9 cellular contexts compared by ENCODE assay signal in the genomic region with DNA sequence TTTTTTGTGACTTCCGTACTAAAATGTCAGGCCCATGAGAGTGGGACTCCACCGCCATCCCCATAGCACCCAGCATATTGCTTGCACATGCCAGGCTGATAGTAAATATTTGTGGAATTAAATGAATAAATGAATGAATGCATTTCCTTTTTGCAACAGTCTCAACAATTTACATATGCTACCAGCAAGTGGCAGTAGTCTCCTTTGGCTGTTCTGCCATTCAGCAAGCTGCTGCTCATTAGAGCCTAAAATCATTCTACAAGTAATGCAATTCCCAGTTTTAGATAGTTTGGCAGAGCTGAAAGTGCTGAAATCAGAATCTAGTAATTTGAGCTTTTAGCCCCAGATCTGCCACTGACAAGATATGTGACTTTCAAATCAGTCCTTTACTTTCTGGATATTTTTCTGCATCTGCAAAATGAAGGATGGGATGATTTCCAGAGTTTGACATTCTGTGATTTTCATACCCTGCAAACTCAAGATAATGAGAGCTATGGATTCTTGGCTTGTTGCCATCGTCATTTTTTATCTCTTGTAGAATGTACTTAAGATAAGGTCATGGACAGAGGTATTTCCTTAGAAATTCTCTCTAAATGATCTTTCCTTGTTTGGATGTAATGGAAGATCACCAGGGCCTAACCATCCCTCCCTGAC. TPM values are rescaled to one million over a fixed set of nuclear protein-coding genes. Genes with fewer than 3 reads are reported as not detected.
A peak's percentile ranks its signal among the peaks of the same experiment; 100 is the strongest.
DNase-seq lines count a peak whose midpoint lies in the region; ATAC-seq and TF ChIP-seq lines count a peak whose summit lies in the region.
"Had no signal": no experiment of that assay in that cellular context is flagged by ENCODE, and none has a peak within 500 bp of the region (broad histone marks: within the 10 kb centered on the region; RNA-seq: fewer than 3 reads in every experiment).

No MANE protein-coding gene starts in this region.

- no peak overlapping the region for H3K4me3 ChIP-seq in CD4-positive, CD25-positive, alpha-beta regulatory T cell (ENCODE audit: low read depth, low read length)
- no peak overlapping the region for H3K4me3 ChIP-seq in GM12875 (ENCODE audit: low read depth, low read length)
- H3K4me3 ChIP-seq: SK-N-MC had no signal

- no peak overlapping the region for H3K4me3 Mint-ChIP-seq in CD4-positive, CD25-positive, alpha-beta regulatory T cell
- no peak overlapping the region for H3K4me3 Mint-ChIP-seq in chondrocyte (ENCODE audit: unreplicated experiment)
- peak overlapping the region; percentile 20 for H3K4me3 Mint-ChIP-seq in mesothelial cell of epicardium

- ATAC-seq in CD4-positive, CD25-positive, alpha-beta regulatory T cell (ENCODE audit: low read depth in 2 of 2): no peak
- ATAC-seq in GM18870 (IDR thresholded peaks at IDR 0.05; ENCODE audit: unreplicated experiment) (no peak), GM21423 (IDR thresholded peaks at IDR 0.05; ENCODE audit: unreplicated experiment) (no peak)

- H3K27ac Mint-ChIP-seq in CD4-positive, CD25-positive, alpha-beta regulatory T cell: no peak overlapping the region
- no peak overlapping the region for H3K27ac Mint-ChIP-seq in chondrocyte (ENCODE audit: unreplicated experiment)
- peak overlapping the region; percentile 95 for H3K27ac Mint-ChIP-seq in mesothelial cell of epicardium

- peak; percentile 43; the same call in 1 of the 2 replicates for TF ChIP-seq CTCF in GM12875 (IDR thresholded peaks at IDR 0.05; ENCODE audit: borderline replicate concordance, insufficient read depth, low read depth, low read length)
- TF ChIP-seq CTCF in chondrocyte (IDR thresholded peaks at IDR 0.05): peak; percentile 82
- no peak for TF ChIP-seq CTCF in mesothelial cell of epicardium (IDR thresholded peaks at IDR 0.05; ENCODE audit: unreplicated experiment)

- H3K9me3 ChIP-seq in CD4-positive, CD25-positive, alpha-beta regulatory T cell (ENCODE audit: control insufficient read depth in 2 of 2, low read length in 2 of 2): no peaks in the 10 kb centered on the region

- peaks cover 9% of the 10 kb centered on the region for H3K27me3 Mint-ChIP-seq in CD4-positive, CD25-positive, alpha-beta regulatory T cell
- H3K27me3 Mint-ChIP-seq in chondrocyte (ENCODE audit: low read depth) (no peaks in the 10 kb centered on the region), mesothelial cell of epicardium (ENCODE audit: low read depth) (peaks cover 4% of the 10 kb centered on the region)

- no peaks in the 10 kb centered on the region for H3K36me3 Mint-ChIP-seq in CD4-positive, CD25-positive, alpha-beta regulatory T cell
- no peaks in the 10 kb centered on the region for H3K36me3 Mint-ChIP-seq in chondrocyte (ENCODE audit: low read depth)
- no peaks in the 10 kb centered on the region for H3K36me3 Mint-ChIP-seq in mesothelial cell of epicardium

- H3K9me3 Mint-ChIP-seq in CD4-positive, CD25-positive, alpha-beta regulatory T cell: no peaks in the 10 kb centered on the region
- H3K9me3 Mint-ChIP-seq in chondrocyte (ENCODE audit: low read depth): no peaks in the 10 kb centered on the region
- H3K9me3 Mint-ChIP-seq in mesothelial cell of epicardium: peaks cover 17% of the 10 kb centered on the region

- no peaks in the 10 kb centered on the region for H3K4me1 ChIP-seq in CD4-positive, CD25-positive, alpha-beta regulatory T cell (ENCODE audit: control insufficient read depth, insufficient read depth, low read length, poor library complexity, severe bottlenecking)

- DNase-seq in CD4-positive, CD25-positive, alpha-beta regulatory T cell: peak in 2 of 3 donors; percentile 44 to 49
- DNase-seq in NCI-H82 (lab: John Stamatoyannopoulos, UW) (peak; percentile 63), chondrocyte (ENCODE audit: low spot score) (no peak), mesothelial cell of epicardium (ENCODE audit: low spot score in 2 of 2, unreplicated experiment in 2 of 2) (no peak), NCI-H187 treated with DMSO at 0.1 percent for 48 hours (lab: John Stamatoyannopoulos, UW) (no peak)

- H3K27me3 ChIP-seq in CD4-positive, CD25-positive, alpha-beta regulatory T cell (ENCODE audit: control insufficient read depth, insufficient read depth, low read length): no peaks in the 10 kb centered on the region

- no peak overlapping the region for H3K27ac ChIP-seq in CD4-positive, CD25-positive, alpha-beta regulatory T cell (ENCODE audit: insufficient read depth, low read length, poor library complexity, severe bottlenecking)
- H3K27ac ChIP-seq: SK-N-MC had no signal

- no peaks in the 10 kb centered on the region for H3K4me1 Mint-ChIP-seq in CD4-positive, CD25-positive, alpha-beta regulatory T cell
- H3K4me1 Mint-ChIP-seq in chondrocyte (ENCODE audit: low read depth): no peaks in the 10 kb centered on the region
- peaks cover 16% of the 10 kb centered on the region for H3K4me1 Mint-ChIP-seq in mesothelial cell of epicardium

- H3K36me3 ChIP-seq in CD4-positive, CD25-positive, alpha-beta regulatory T cell (ENCODE audit: control insufficient read depth, insufficient read depth, low read length): no peaks in the 10 kb centered on the region

RNA-seq across cellular contexts. Expression of gene INTS6L, which starts 35.7 kb away (rescaled TPM):
- total RNA-seq in CD4-positive, CD25-positive, alpha-beta regulatory T cell: 28.4 TPM
- polyA plus RNA-seq in CD4-positive, CD25-positive, alpha-beta regulatory T cell: 1 to 10 TPM; 5.7 to 7.2 (median 6.0) TPM
- 5.8 to 7.7 TPM (median 6.0 TPM) in 3 replicates for total RNA-seq in chondrocyte
- total RNA-seq in mesothelial cell of epicardium: 31.7 to 32.9 TPM (median 32.6 TPM) in 3 replicates

Comparison
In these comparisons a context has a peak if more than half of its experiments do, and no peak if none do; other contexts are left out.
1. DNase-seq: peak in CD4-positive, CD25-positive, alpha-beta regulatory T cell (2 of 3) and NCI-H82 (single experiment); none in chondrocyte (single experiment), mesothelial cell of epicardium (0 of 2) and NCI-H187 treated with DMSO at 0.1 percent for 48 hours (single experiment).